ENCODE assay signal across 14 cellular contexts in the genomic region with DNA sequence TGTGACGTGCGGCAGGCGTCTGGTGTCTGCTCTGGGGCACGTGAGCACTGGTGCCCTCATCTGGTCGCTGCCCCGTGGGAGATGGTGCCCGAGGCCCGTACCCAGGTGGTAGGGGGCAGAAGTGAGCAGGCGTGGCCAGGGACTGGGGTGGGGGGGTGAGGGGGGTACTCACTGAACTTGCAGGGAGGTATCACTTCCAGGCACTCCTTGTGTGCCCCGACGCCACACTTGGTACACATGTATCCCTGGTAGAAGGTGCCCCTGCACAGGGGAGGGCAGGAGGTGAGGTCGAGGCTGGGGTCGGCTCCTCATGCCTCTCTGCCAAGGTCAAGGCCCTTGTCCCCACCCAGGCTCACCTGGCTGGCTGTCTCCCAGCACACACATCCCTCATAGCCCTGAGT. TPM values are rescaled to one million over a fixed set of nuclear protein-coding genes. Genes with fewer than 3 reads are reported as not detected.
A peak's percentile ranks its signal among the peaks of the same experiment; 100 is the strongest.
DNase-seq lines count a peak whose midpoint lies in the region; ATAC-seq and TF ChIP-seq lines count a peak whose summit lies in the region.
"Had no signal": no experiment of that assay in that cellular context is flagged by ENCODE, and none has a peak within 500 bp of the region (broad histone marks: within the 10 kb centered on the region; RNA-seq: fewer than 3 reads in every experiment).

No MANE protein-coding gene starts in this region.

- H3K36me3 ChIP-seq in neural progenitor cell (no peaks in the 10 kb centered on the region), spleen (peaks cover 0 to 69% (median 9%) of the 10 kb centered on the region in 6 donors)

- no peak overlapping the region for H3K4me3 ChIP-seq in neural progenitor cell
- H3K4me3 ChIP-seq in spleen: no peak overlapping the region

- WGBS in spleen, 5 donors: 53 to 82% (median 78%) methylated on average over 11 to 13 of the region's 13 CpGs

- TF ChIP-seq CTCF in neural progenitor cell (IDR thresholded peaks at IDR 0.05) (no peak), spleen (IDR thresholded peaks at IDR 0.05 in 8 of 11, conservative IDR thresholded peaks at IDR 0.05 in 3 of 11) (no peak)

- H3K4me1 Mint-ChIP-seq in IgD-negative memory B cell: peaks cover 32 to 49% (median 46%) of the 10 kb centered on the region in 3 donors
- peaks cover 53% of the 10 kb centered on the region for H3K4me1 Mint-ChIP-seq in dendritic cell treated with granulocyte-macrophage colony-stimulating factor and Interleukin-4, amounts not matched to agents 40 ng/mL and 50 ng/mL, for 4 days (ENCODE audit: low read depth)
- no peaks in the 10 kb centered on the region for H3K4me1 Mint-ChIP-seq in neural progenitor cell

- H3K36me3 Mint-ChIP-seq in IgD-negative memory B cell (peaks cover 5% of the 10 kb centered on the region), neural progenitor cell (peaks cover 6% of the 10 kb centered on the region)
- peaks cover 70% of the 10 kb centered on the region for H3K36me3 Mint-ChIP-seq in dendritic cell treated with granulocyte-macrophage colony-stimulating factor and Interleukin-4, amounts not matched to agents 40 ng/mL and 50 ng/mL, for 4 days (ENCODE audit: low read depth)

- DNase-seq in Right ventricle myocardium inferior (ENCODE audit: missing footprints) (peak; percentile 72), Right ventricle myocardium superior (no peak), neural progenitor cell (ENCODE audit: low spot score) (no peak), GOT3 (lab: John Stamatoyannopoulos, UW) (no peak), spleen (no peak)
- DNase-seq: 8988T, DMS79 treated with DMSO at 0.1 percent for 48 hours, NCI-H1105, NCI-H2081 treated with DMSO at 0.1 percent for 48 hours, NCI-H510A, NCI-H774 had no signal

- H4K20me1 ChIP-seq in neural progenitor cell (ENCODE audit: low read depth): peaks cover 17% of the 10 kb centered on the region

- no peaks in the 10 kb centered on the region for H3K27me3 ChIP-seq in neural progenitor cell
- peaks cover 0 to 56% (median 0%) of the 10 kb centered on the region in 7 donors for H3K27me3 ChIP-seq in spleen (replicated peaks in 1 of 7)

- H3K27me3 Mint-ChIP-seq in IgD-negative memory B cell (no peaks in the 10 kb centered on the region), neural progenitor cell (ENCODE audit: insufficient read depth, low read depth) (peaks cover 5% of the 10 kb centered on the region)
- H3K27me3 Mint-ChIP-seq in dendritic cell treated with granulocyte-macrophage colony-stimulating factor and Interleukin-4, amounts not matched to agents 40 ng/mL and 50 ng/mL, for 4 days: no peaks in the 10 kb centered on the region

- no peak overlapping the region for H3K4me2 ChIP-seq in neural progenitor cell

- intact Hi-C loops in Right ventricle myocardium inferior (cut with DNase I) (loop anchor here (5.0 kb wide), 1 partner anchor 314 kb away; no protein-coding TSS in a partner anchor), Right ventricle myocardium superior (cut with DNase I) (loop anchor here (5.0 kb wide), 1 partner anchor 319 kb away; no protein-coding TSS in a partner anchor), spleen (cut with DNase I; ENCODE audit: low total_unique reads) (no loop called here)
- intact Hi-C loops in dendritic cell treated with granulocyte-macrophage colony-stimulating factor and Interleukin-4, amounts not matched to agents 40 ng/mL and 50 ng/mL, for 4 days (cut with micrococcal nuclease): no loop called here

- no peaks in the 10 kb centered on the region for H3F3A ChIP-seq in neural progenitor cell (ENCODE audit: low read depth)

- no peak overlapping the region for H3K27ac ChIP-seq in neural progenitor cell
- H3K27ac ChIP-seq in spleen: peak overlapping the region in 1 of 8 donors; percentile 17

- H3K27ac Mint-ChIP-seq in IgD-negative memory B cell: peak overlapping the region in 2 of 3 donors; percentile 83 to 97
- peak overlapping the region; percentile 58 for H3K27ac Mint-ChIP-seq in dendritic cell treated with granulocyte-macrophage colony-stimulating factor and Interleukin-4, amounts not matched to agents 40 ng/mL and 50 ng/mL, for 4 days
- no peak overlapping the region for H3K27ac Mint-ChIP-seq in neural progenitor cell

- no peak overlapping the region for H2AFZ ChIP-seq in neural progenitor cell (replicated peaks)

- H3K4me3 Mint-ChIP-seq in IgD-negative memory B cell (peak overlapping the region in 3 of 4 donors; percentile 52 to 81 (median 70)), neural progenitor cell (peak overlapping the region; percentile 33)
- H3K4me3 Mint-ChIP-seq in dendritic cell treated with granulocyte-macrophage colony-stimulating factor and Interleukin-4, amounts not matched to agents 40 ng/mL and 50 ng/mL, for 4 days: no peak overlapping the region

- no peaks in the 10 kb centered on the region for H3K4me1 ChIP-seq in neural progenitor cell
- H3K4me1 ChIP-seq in spleen: peaks cover 9 to 68% (median 53%) of the 10 kb centered on the region in 6 donors

- H3K79me2 ChIP-seq in neural progenitor cell (ENCODE audit: low read depth): no peaks in the 10 kb centered on the region

- H3K9me3 Mint-ChIP-seq in IgD-negative memory B cell (no peaks in the 10 kb centered on the region), neural progenitor cell (no peaks in the 10 kb centered on the region)
- H3K9me3 Mint-ChIP-seq in dendritic cell treated with granulocyte-macrophage colony-stimulating factor and Interleukin-4, amounts not matched to agents 40 ng/mL and 50 ng/mL, for 4 days: no peaks in the 10 kb centered on the region

- H3K9ac ChIP-seq in neural progenitor cell: no peak overlapping the region

- no peak for TF ChIP-seq POLR2A in spleen (IDR thresholded peaks at IDR 0.05)

- ATAC-seq in Right ventricle myocardium inferior (no peak), Right ventricle myocardium superior (ENCODE audit: poor library complexity) (no peak), HG03280 (IDR thresholded peaks at IDR 0.05; ENCODE audit: unreplicated experiment) (no peak)

- H3K9me3 ChIP-seq in neural progenitor cell (ENCODE audit: low read depth): no peaks in the 10 kb centered on the region
- H3K9me3 ChIP-seq in spleen: no peaks in the 10 kb centered on the region

RNA-seq across cellular contexts. Expression of a gene that starts 45.2 kb away (rescaled TPM):
- 0.41 TPM for total RNA-seq in Right ventricle myocardium inferior
- 0.94 TPM for total RNA-seq in Right ventricle myocardium superior
- polyA plus RNA-seq in IgD-negative memory B cell: 0.30 TPM
- 3.9 and 9.2 TPM in 2 replicates for total RNA-seq in neural progenitor cell (ENCODE audit: low replicate concordance)
- total RNA-seq in spleen: 1 to 10 TPM; 1.0 to 4.5 (median 3.1) TPM
- 1 to 10 TPM; 1.3 to 1.5 (median 1.5) TPM for polyA plus RNA-seq in spleen

Comparison
In these comparisons a context has a peak if more than half of its experiments do, and no peak if none do; other contexts are left out.
1. intact Hi-C loops: an anchor here in Right ventricle myocardium inferior (5.0 kb wide) and Right ventricle myocardium superior (5.0 kb wide); none called in dendritic cell treated with granulocyte-macrophage colony-stimulating factor and Interleukin-4, amounts not matched to agents 40 ng/mL and 50 ng/mL, for 4 days and spleen.